1 cellular context compared by ENCODE assay signal in the genomic region with DNA sequence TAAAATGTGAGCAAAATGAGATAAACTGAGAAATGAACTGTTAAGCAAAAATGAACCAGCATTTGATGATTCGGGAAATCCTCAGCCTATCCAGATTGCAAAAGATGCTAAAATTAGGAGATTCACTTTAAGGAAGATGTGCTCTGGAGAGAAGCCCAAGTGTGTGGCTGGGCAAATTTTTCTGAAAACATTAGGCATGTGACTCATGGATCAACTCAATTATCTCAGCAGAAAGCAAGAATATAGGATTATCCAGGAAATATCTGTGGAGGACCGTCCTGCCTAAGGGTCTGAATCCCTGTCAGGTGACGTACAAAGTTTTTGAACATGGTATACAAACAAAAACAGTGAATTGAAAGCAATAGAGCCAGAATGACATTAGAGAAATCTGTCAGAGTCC.
TF ChIP-seq lines count a peak whose summit lies in the region.

No MANE protein-coding gene starts in this region.

TF ChIP-seq in SK-N-SH, 30 proteins besides CTCF, POLR2A, EP300 and RAD21 (continued from another document):
- TF ChIP-seq, protein P1, sequence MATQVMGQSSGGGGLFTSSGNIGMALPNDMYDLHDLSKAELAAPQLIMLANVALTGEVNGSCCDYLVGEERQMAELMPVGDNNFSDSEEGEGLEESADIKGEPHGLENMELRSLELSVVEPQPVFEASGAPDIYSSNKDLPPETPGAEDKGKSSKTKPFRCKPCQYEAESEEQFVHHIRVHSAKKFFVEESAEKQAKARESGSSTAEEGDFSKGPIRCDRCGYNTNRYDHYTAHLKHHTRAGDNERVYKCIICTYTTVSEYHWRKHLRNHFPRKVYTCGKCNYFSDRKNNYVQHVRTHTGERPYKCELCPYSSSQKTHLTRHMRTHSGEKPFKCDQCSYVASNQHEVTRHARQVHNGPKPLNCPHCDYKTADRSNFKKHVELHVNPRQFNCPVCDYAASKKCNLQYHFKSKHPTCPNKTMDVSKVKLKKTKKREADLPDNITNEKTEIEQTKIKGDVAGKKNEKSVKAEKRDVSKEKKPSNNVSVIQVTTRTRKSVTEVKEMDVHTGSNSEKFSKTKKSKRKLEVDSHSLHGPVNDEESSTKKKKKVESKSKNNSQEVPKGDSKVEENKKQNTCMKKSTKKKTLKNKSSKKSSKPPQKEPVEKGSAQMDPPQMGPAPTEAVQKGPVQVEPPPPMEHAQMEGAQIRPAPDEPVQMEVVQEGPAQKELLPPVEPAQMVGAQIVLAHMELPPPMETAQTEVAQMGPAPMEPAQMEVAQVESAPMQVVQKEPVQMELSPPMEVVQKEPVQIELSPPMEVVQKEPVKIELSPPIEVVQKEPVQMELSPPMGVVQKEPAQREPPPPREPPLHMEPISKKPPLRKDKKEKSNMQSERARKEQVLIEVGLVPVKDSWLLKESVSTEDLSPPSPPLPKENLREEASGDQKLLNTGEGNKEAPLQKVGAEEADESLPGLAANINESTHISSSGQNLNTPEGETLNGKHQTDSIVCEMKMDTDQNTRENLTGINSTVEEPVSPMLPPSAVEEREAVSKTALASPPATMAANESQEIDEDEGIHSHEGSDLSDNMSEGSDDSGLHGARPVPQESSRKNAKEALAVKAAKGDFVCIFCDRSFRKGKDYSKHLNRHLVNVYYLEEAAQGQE (IDR thresholded peaks at IDR 0.05; ENCODE audit: low read depth, low read length): no peak
- TF ChIP-seq EZH2phosphoT487 (IDR thresholded peaks at IDR 0.05; ENCODE audit: borderline replicate concordance, low read depth) (no peak), RXRA (IDR thresholded peaks at IDR 0.05; ENCODE audit: borderline replicate concordance, low read depth) (no peak), MEF2A (IDR thresholded peaks at IDR 0.05; ENCODE audit: borderline replicate concordance, low read depth) (no peak), TAF1 (IDR thresholded peaks at IDR 0.05; ENCODE audit: borderline replicate concordance, low read depth, low read length) (no peak), GABPA (IDR thresholded peaks at IDR 0.05; ENCODE audit: low read depth) (no peak), GATA2 (CRISPR knock-in tag; IDR thresholded peaks at IDR 0.05) (no peak), ELF1 (IDR thresholded peaks at IDR 0.05) (no peak)
TF ChIP-seq in SK-N-SH: peak in this region for 0.
